8 cellular contexts compared by ENCODE assay signal in genomic region chr7:140672382-140673062, GRCh38. TPM values are rescaled to one million over a fixed set of nuclear protein-coding genes. Genes with fewer than 3 reads are reported as not detected.
DNase-seq lines count a peak whose midpoint lies in the region; ATAC-seq, FAIRE-seq and TF ChIP-seq lines count a peak whose summit lies in the region.

Gene ADCK2, plus strand, starts transcription at chr7:140672945. Its CDS starts 386 bp downstream, at chr7:140673331.

- peak within 1 kb of the TSS; percentile 64 for H3K27ac ChIP-seq in DND-41 (ENCODE audit: low read length)
- H3K27ac ChIP-seq in HUES64 (ENCODE audit: low read depth, low read length), result no peak within 1 kb of the TSS
- H3K27ac ChIP-seq in body of pancreas, result peak within 1 kb of the TSS; percentile 64 to 89 (median 81)
- no peak within 1 kb of the TSS for H3K27ac ChIP-seq in iPS-20b (ENCODE audit: low read length)
- H3K27ac ChIP-seq in small intestine (ENCODE audit: low read depth in 1 of 2, low read length in 1 of 2), result peak within 1 kb of the TSS; percentile 46 to 77

- peaks cover 17% of the 10 kb centered on the region for H3K79me2 ChIP-seq in DND-41 (ENCODE audit: insufficient read depth, low read length)

- H3K27me3 ChIP-seq in DND-41 (ENCODE audit: insufficient read depth, low read length, poor library complexity) (no peaks in the 10 kb centered on the region), HUES64 (ENCODE audit: insufficient read depth, low read length) (peaks cover 18% of the 10 kb centered on the region), body of pancreas (no peaks in the 10 kb centered on the region), iPS-20b (ENCODE audit: insufficient read depth, low read length) (peaks cover 24% of the 10 kb centered on the region), small intestine (ENCODE audit: control insufficient read depth in 2 of 2, insufficient read depth in 2 of 2, low read length in 2 of 2) (no peaks in the 10 kb centered on the region)

- peak within 1 kb of the TSS; percentile 72 for H3K9ac ChIP-seq in DND-41 (ENCODE audit: low read depth, low read length)
- peak within 1 kb of the TSS; percentile 56 for H3K9ac ChIP-seq in HUES64 (ENCODE audit: low read depth, low read length)
- H3K9ac ChIP-seq in iPS-20b (ENCODE audit: low read depth, low read length), result peak within 1 kb of the TSS; percentile 61; the same call in 1 of the 2 replicates

- no peak for TF ChIP-seq CTCF in DND-41 (IDR thresholded peaks at IDR 0.05; ENCODE audit: borderline replicate concordance, extremely low read depth, low read length, poor library complexity, severe bottlenecking)
- no peak for TF ChIP-seq CTCF in body of pancreas (IDR thresholded peaks at IDR 0.05)

- H3K4me3 ChIP-seq in DND-41 (ENCODE audit: low read depth in 1 of 2, low read length in 2 of 2) (peak within 1 kb of the TSS; percentile 21 to 75; a peak in 3 of 4 replicates), HUES64 (ENCODE audit: low read length) (peak within 1 kb of the TSS; percentile 69), body of pancreas (peak within 1 kb of the TSS; percentile 1 to 28), iPS-20b (ENCODE audit: low read length) (peak within 1 kb of the TSS; percentile 79), small intestine (ENCODE audit: low read depth in 1 of 2, low read length in 2 of 2) (peak within 1 kb of the TSS; percentile 53 to 88)

- intact Hi-C loops in T-helper 1 cell treated with Interleukin-12 subunit alpha and Interleukin-12 subunit beta and Interleukin-4 antibody, amounts not matched to agents 30 ng/mL and 1 ng/mL, for 36 hours (cut with micrococcal nuclease), result loop anchor here (1.0 to 5.0 kb wide), 6 partner anchors 16 to 1310 kb away; partner anchors contain the start of genes AGK, MKRN1 and NDUFB2
- intact Hi-C loops in body of pancreas (cut with DNase I), result no loop called here

- peak within 1 kb of the TSS; percentile 80 for H2AFZ ChIP-seq in DND-41 (ENCODE audit: low read depth, low read length)

- H3K4me2 ChIP-seq in DND-41 (ENCODE audit: insufficient read depth, low read length), result peak within 1 kb of the TSS; percentile 88

- no peaks in the 10 kb centered on the region for H4K20me1 ChIP-seq in DND-41 (ENCODE audit: insufficient read depth, low read length)

- ATAC-seq in DND-41 (ENCODE audit: insufficient read depth, low read depth), result peak; percentile 80
- peak; percentile 52 for ATAC-seq in GM21381 (IDR thresholded peaks at IDR 0.05; ENCODE audit: unreplicated experiment)
- peak; percentile 86 for ATAC-seq in body of pancreas

- peak; percentile 75 for DNase-seq in DND-41
- peak; percentile 53 to 79 (median 64) for DNase-seq in body of pancreas
- peak; percentile 64 for DNase-seq in small intestine
- DNase-seq in NCI-H524 treated with DMSO at 0.1 percent for 48 hours (lab: John Stamatoyannopoulos, UW), result no peak

- FAIRE-seq in small intestine (lab: Jason Lieb, UNC), result no peak

- H3K4me1 ChIP-seq in DND-41 (ENCODE audit: insufficient read depth, low read length), result peaks cover 46% of the 10 kb centered on the region
- H3K4me1 ChIP-seq in HUES64 (ENCODE audit: insufficient read depth, low read length), result no peaks in the 10 kb centered on the region
- peaks cover 25% of the 10 kb centered on the region for H3K4me1 ChIP-seq in body of pancreas
- peaks cover 4% of the 10 kb centered on the region; the same call in 1 of the 2 replicates for H3K4me1 ChIP-seq in iPS-20b (ENCODE audit: insufficient read depth, low read length)
- no peaks in the 10 kb centered on the region for H3K4me1 ChIP-seq in small intestine (ENCODE audit: control insufficient read depth in 2 of 2, insufficient read depth in 1 of 2, low read depth in 1 of 2, low read length in 1 of 2)

- H3K9me3 ChIP-seq in DND-41 (ENCODE audit: insufficient read depth, low read length, severe bottlenecking) (no peaks in the 10 kb centered on the region), HUES64 (ENCODE audit: insufficient read depth, low read depth, low read length) (no peaks in the 10 kb centered on the region), body of pancreas (no peaks in the 10 kb centered on the region), iPS-20b (ENCODE audit: insufficient read depth, low read depth, low read length) (no peaks in the 10 kb centered on the region), small intestine (ENCODE audit: control insufficient read depth, low read depth) (no peaks in the 10 kb centered on the region)

- peaks cover 15% of the 10 kb centered on the region for H3K36me3 ChIP-seq in DND-41 (ENCODE audit: insufficient read depth, low read length)
- H3K36me3 ChIP-seq in HUES64 (ENCODE audit: insufficient read depth, low read length), result no peaks in the 10 kb centered on the region
- H3K36me3 ChIP-seq in body of pancreas (replicated peaks in 1 of 2; ENCODE audit: insufficient read depth in 1 of 2, low read depth in 2 of 2), result no peaks in the 10 kb centered on the region
- no peaks in the 10 kb centered on the region for H3K36me3 ChIP-seq in iPS-20b (ENCODE audit: insufficient read depth, low read depth, low read length)
- no peaks in the 10 kb centered on the region for H3K36me3 ChIP-seq in small intestine (ENCODE audit: control insufficient read depth in 2 of 2, insufficient read depth in 2 of 2, low read length in 2 of 2)

- no peak for TF ChIP-seq POLR2A in body of pancreas (IDR thresholded peaks at IDR 0.05)

- WGBS in HUES64, result 1% methylated on average over 36 of the region's 41 CpGs
- WGBS in body of pancreas, 2 donors, result 1 to 2% methylated on average over 9 to 11 of the region's 41 CpGs
- WGBS in small intestine, 3 donors, result 1 to 2% (median 1%) methylated on average over 21 to 41 of the region's 41 CpGs

RNA-seq across cellular contexts. Expression of gene ADCK2, which starts in this region (rescaled TPM):
- 3.0 TPM for polyA plus RNA-seq in HUES64 (2013, experiment 1 of 2)
- polyA plus RNA-seq in HUES64 (2013, experiment 2 of 2), result 4.1 TPM
- 12.8 and 14.4 TPM in 2 replicates for total RNA-seq in T-helper 1 cell treated with Interleukin-12 subunit alpha and Interleukin-12 subunit beta and Interleukin-4 antibody, amounts not matched to agents 30 ng/mL and 1 ng/mL, for 36 hours
- total RNA-seq in body of pancreas, result 10 to 100 TPM; 16.1 to 21.1 TPM
- polyA plus RNA-seq in small intestine, result 10 to 100 TPM in 1 of 3 donors, 1 to 10 TPM in 2; 7.6 to 20.1 (median 8.7) TPM

Comparison
In these comparisons a context has a peak if more than half of its experiments do, and no peak if none do; other contexts are left out.
1. H3K27ac ChIP-seq: peak in DND-41 (single experiment), body of pancreas (4 of 4) and small intestine (2 of 2); none in HUES64 (single experiment) and iPS-20b (single experiment).
2. H3K4me3 ChIP-seq: peak in every context shown above with its lines; median percentile 79 in iPS-20b; 70 in small intestine; 69 in HUES64; 48 in DND-41; 14 in body of pancreas.
3. Peak in every context shown above with its lines, with median percentiles within 50 percentile points of each other: ATAC-seq and H3K9ac ChIP-seq.